1 cellular context compared by ENCODE assay signal in the genomic region with DNA sequence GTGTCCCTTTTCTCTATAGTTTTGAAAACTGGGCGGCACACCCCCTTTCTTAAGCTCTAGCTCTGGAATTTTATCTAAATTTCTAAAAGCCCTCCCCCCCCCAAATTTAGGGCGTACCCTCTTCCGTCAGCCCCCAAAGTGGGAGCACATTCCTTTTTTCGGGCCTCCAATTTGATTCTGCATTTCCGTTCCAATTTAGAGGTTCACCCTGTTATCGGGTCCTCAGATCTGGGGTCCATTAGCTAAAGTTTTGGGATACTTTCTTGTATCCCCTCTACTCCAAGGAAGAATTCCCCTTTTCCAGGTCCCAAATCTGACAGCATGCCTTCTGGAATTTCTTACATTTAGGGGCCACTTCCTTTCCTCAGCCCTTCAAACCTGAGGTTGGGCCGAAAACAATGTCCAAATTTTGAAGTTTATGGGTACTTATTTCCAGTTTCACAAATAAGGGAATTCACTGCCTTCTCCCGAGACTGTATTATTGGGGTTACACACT.
TF ChIP-seq lines count a peak whose summit lies in the region.

No MANE protein-coding gene starts in this region.

TF ChIP-seq in WTC11, 78 proteins besides CTCF, POLR2A, EP300 and RAD21 (continued from another document):
- TF ChIP-seq, protein P1, sequence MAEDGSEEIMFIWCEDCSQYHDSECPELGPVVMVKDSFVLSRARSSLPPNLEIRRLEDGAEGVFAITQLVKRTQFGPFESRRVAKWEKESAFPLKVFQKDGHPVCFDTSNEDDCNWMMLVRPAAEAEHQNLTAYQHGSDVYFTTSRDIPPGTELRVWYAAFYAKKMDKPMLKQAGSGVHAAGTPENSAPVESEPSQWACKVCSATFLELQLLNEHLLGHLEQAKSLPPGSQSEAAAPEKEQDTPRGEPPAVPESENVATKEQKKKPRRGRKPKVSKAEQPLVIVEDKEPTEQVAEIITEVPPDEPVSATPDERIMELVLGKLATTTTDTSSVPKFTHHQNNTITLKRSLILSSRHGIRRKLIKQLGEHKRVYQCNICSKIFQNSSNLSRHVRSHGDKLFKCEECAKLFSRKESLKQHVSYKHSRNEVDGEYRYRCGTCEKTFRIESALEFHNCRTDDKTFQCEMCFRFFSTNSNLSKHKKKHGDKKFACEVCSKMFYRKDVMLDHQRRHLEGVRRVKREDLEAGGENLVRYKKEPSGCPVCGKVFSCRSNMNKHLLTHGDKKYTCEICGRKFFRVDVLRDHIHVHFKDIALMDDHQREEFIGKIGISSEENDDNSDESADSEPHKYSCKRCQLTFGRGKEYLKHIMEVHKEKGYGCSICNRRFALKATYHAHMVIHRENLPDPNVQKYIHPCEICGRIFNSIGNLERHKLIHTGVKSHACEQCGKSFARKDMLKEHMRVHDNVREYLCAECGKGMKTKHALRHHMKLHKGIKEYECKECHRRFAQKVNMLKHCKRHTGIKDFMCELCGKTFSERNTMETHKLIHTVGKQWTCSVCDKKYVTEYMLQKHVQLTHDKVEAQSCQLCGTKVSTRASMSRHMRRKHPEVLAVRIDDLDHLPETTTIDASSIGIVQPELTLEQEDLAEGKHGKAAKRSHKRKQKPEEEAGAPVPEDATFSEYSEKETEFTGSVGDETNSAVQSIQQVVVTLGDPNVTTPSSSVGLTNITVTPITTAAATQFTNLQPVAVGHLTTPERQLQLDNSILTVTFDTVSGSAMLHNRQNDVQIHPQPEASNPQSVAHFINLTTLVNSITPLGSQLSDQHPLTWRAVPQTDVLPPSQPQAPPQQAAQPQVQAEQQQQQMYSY (CRISPR knock-in tag; IDR thresholded peaks at IDR 0.05) = no peak
- TF ChIP-seq, protein P2, sequence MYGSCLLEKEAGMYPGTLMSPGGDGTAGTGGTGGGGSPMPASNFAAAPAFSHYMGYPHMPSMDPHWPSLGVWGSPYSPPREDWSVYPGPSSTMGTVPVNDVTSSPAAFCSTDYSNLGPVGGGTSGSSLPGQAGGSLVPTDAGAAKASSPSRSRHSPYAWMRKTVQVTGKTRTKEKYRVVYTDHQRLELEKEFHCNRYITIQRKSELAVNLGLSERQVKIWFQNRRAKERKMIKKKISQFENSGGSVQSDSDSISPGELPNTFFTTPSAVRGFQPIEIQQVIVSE (CRISPR knock-in tag; IDR thresholded peaks at IDR 0.05; ENCODE audit: borderline replicate concordance) = no peak
- TF ChIP-seq, protein P3, sequence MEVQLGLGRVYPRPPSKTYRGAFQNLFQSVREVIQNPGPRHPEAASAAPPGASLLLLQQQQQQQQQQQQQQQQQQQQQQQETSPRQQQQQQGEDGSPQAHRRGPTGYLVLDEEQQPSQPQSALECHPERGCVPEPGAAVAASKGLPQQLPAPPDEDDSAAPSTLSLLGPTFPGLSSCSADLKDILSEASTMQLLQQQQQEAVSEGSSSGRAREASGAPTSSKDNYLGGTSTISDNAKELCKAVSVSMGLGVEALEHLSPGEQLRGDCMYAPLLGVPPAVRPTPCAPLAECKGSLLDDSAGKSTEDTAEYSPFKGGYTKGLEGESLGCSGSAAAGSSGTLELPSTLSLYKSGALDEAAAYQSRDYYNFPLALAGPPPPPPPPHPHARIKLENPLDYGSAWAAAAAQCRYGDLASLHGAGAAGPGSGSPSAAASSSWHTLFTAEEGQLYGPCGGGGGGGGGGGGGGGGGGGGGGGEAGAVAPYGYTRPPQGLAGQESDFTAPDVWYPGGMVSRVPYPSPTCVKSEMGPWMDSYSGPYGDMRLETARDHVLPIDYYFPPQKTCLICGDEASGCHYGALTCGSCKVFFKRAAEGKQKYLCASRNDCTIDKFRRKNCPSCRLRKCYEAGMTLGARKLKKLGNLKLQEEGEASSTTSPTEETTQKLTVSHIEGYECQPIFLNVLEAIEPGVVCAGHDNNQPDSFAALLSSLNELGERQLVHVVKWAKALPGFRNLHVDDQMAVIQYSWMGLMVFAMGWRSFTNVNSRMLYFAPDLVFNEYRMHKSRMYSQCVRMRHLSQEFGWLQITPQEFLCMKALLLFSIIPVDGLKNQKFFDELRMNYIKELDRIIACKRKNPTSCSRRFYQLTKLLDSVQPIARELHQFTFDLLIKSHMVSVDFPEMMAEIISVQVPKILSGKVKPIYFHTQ (CRISPR knock-in tag; IDR thresholded peaks at IDR 0.05) = no peak
- TF ChIP-seq, protein P4, sequence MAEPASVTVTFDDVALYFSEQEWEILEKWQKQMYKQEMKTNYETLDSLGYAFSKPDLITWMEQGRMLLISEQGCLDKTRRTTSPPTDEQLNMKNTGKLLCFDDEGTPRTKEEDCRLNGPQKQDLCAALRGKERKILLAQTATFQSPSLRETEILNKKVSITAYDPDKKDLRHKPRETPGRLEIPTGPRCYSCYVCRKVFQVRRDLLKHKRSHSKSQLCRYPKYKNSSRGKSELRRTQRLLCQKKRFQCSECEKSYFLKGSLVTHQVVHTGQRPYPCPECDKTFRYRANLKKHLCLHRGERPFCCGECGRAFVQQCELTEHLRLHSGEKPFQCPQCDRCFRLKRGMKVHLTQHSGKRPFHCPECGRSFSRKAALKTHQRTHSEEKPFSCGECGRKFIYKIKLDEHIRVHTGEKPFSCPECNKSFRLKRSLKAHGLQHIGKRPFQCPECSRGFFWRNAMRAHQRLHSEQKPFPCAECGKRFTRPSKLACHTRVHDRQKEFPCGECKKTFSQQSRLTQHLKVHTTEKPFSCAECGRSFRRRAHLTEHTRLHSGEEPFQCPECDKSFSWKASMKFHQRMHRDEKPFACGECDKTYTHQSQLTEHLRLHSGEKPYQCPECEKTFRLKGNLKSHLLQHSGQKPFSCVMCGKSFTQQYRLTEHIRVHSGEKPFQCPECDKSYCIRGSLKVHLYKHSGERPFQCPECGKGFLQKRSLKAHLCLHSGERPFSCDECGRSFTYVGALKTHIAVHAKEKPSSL (CRISPR knock-in tag; conservative IDR thresholded peaks at IDR 0.05) = no peak
- no peak for TF ChIP-seq TEAD4 (CRISPR knock-in tag; IDR thresholded peaks at IDR 0.05)
